ENCODE assay signal across 17 cellular contexts in the genomic region with DNA sequence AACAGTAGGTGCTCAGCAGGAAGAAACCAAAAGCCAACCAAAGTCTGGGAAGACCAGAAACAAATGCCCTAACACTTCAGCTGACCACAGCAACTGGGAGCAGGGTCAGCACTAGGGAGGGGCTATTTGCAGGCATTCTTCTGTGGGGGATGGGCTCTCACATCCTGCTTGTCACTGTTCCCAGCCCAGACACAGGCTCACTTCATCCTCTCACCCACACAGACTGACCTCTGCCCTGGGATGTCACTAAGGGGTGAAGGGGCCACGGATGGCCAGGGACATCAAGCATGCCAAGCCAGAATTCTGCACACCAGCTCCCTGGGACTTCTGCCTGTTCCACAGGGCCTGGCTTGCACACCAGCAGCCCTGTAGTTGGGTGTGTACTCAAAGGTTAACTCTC. TPM values are rescaled to one million over a fixed set of nuclear protein-coding genes. Genes with fewer than 3 reads are reported as not detected.
A peak's percentile ranks its signal among the peaks of the same experiment; 100 is the strongest.
DNase-seq lines count a peak whose midpoint lies in the region; TF ChIP-seq lines count a peak whose summit lies in the region.
"Had no signal": no experiment of that assay in that cellular context is flagged by ENCODE, and none has a peak within 500 bp of the region (broad histone marks: within the 10 kb centered on the region; RNA-seq: fewer than 3 reads in every experiment).

No MANE protein-coding gene starts in this region.

- peak; percentile 62 for DNase-seq in H9
- DNase-seq in endodermal cell = peak; percentile 78
- peak; percentile 5 to 25 for DNase-seq in tibial nerve (ENCODE audit: low spot score in 2 of 2)
- no peak for DNase-seq in GM19238 (ENCODE audit: insufficient read length, low spot score)
- no peak for DNase-seq in activated CD4-positive, alpha-beta T cell treated with anti-CD3 and anti-CD28 coated beads, Interleukin-2, amount 50 U/mL, for 4 hours
- DNase-seq in NOMO-1 treated with DMSO at 0.1 percent for 48 hours (lab: John Stamatoyannopoulos, UW; ENCODE audit: unreplicated experiment) = no peak
- DNase-seq: CD4-positive, alpha-beta T cell; DMS79 treated with DMSO at 0.1 percent for 48 hours; GF-D8; GOT3; Kasumi-1; NCI-H1417; NCI-H2029 treated with DMSO at 0.1 percent for 48 hours; NCI-H510A; NCI-H82; SHP77 treated with DMSO at 0.1 percent for 48 hours had no signal

- no peak overlapping the region for H2BK12ac ChIP-seq in H9 (ENCODE audit: insufficient read length, low read depth, low read length)

- no peak overlapping the region for H3K23ac ChIP-seq in H9 (ENCODE audit: insufficient read length, low read depth, low read length)

- no peak overlapping the region for H3K4me2 ChIP-seq in H9 (ENCODE audit: insufficient read depth, insufficient read length, low read length)

- no peak overlapping the region for H4K91ac ChIP-seq in H9 (ENCODE audit: insufficient read length, low read depth, low read length)

- H3K4me1 ChIP-seq in H9 (ENCODE audit: insufficient read depth, low read length) (no peaks in the 10 kb centered on the region; the same call in 1 of the 2 replicates), endodermal cell (ENCODE audit: control insufficient read depth, insufficient read depth, low read length) (no peaks in the 10 kb centered on the region), mesodermal cell (ENCODE audit: control insufficient read depth, insufficient read depth, low read length, poor library complexity, severe bottlenecking) (peaks cover 20% of the 10 kb centered on the region), tibial nerve (peaks cover 0 to 50% (median 28%) of the 10 kb centered on the region in 4 donors)

- H4K20me1 ChIP-seq in H9 (ENCODE audit: control insufficient read depth, insufficient read depth, insufficient read length) = no peaks in the 10 kb centered on the region

- no peak overlapping the region for H2BK15ac ChIP-seq in H9 (ENCODE audit: low read depth, low read length)

- H3K36me3 Mint-ChIP-seq in H9 (ENCODE audit: insufficient read depth in 1 of 3, low read depth in 3 of 3) = no peaks in the 10 kb centered on the region
- no peaks in the 10 kb centered on the region for H3K36me3 Mint-ChIP-seq in endodermal cell (ENCODE audit: low read depth)

- TF ChIP-seq POLR2A in tibial nerve (IDR thresholded peaks at IDR 0.05) = no peak

- H3K4me3 Mint-ChIP-seq in H9 (no peak overlapping the region), endodermal cell (no peak overlapping the region)
- H3K4me3 Mint-ChIP-seq: CD4-positive, alpha-beta T cell had no signal

- H3K4me3 ChIP-seq in endodermal cell (ENCODE audit: low read length) (no peak overlapping the region), mesodermal cell (ENCODE audit: extremely low read depth, insufficient read depth, low read length, poor library complexity, severe bottlenecking) (no peak overlapping the region), tibial nerve (no peak overlapping the region)

- H3K4ac ChIP-seq in H9 (ENCODE audit: low read depth, low read length) = no peak overlapping the region

- TF ChIP-seq CTCF in H9 (conservative IDR thresholded peaks at IDR 0.05) (no peak), endodermal cell (conservative IDR thresholded peaks at IDR 0.05) (no peak), tibial nerve (IDR thresholded peaks at IDR 0.05) (no peak)

- no peak overlapping the region; the same call in 1 of the 2 replicates for H3K14ac ChIP-seq in H9 (ENCODE audit: insufficient read depth, low read length)

- H2AK5ac ChIP-seq in H9 (ENCODE audit: insufficient read length, low read length) = no peak overlapping the region

- no peaks in the 10 kb centered on the region for H3K9me3 ChIP-seq in H9 (ENCODE audit: control insufficient read depth, low read depth, low read length)
- peaks cover 8% of the 10 kb centered on the region for H3K9me3 ChIP-seq in endodermal cell (ENCODE audit: control insufficient read depth, low read length)
- no peaks in the 10 kb centered on the region for H3K9me3 ChIP-seq in mesodermal cell (ENCODE audit: control insufficient read depth, low read length)
- H3K9me3 ChIP-seq in tibial nerve = no peaks in the 10 kb centered on the region

- H3K27ac ChIP-seq in H9 (ENCODE audit: insufficient read length, low read depth, low read length) (no peak overlapping the region), endodermal cell (ENCODE audit: low read depth, low read length) (peak overlapping the region; percentile 49), mesodermal cell (ENCODE audit: low read depth, low read length, severe bottlenecking) (peak overlapping the region; percentile 67), tibial nerve (peak overlapping the region in 2 of 4 donors; percentile 52 to 88)

- no peaks in the 10 kb centered on the region for H3K36me3 ChIP-seq in endodermal cell (ENCODE audit: control insufficient read depth, insufficient read depth, low read length)
- H3K36me3 ChIP-seq in mesodermal cell (ENCODE audit: control insufficient read depth, insufficient read depth, low read length) = no peaks in the 10 kb centered on the region
- H3K36me3 ChIP-seq in tibial nerve = no peaks in the 10 kb centered on the region

- no peak overlapping the region for H3K27ac Mint-ChIP-seq in H9
- no peak overlapping the region for H3K27ac Mint-ChIP-seq in endodermal cell
- H3K27ac Mint-ChIP-seq: CD4-positive, alpha-beta T cell had no signal

- H3K79me2 ChIP-seq in H9 (ENCODE audit: insufficient read depth, low read length) = no peaks in the 10 kb centered on the region

- no peak overlapping the region for H3T11ph ChIP-seq in H9 (ENCODE audit: low read length)

- H3K56ac ChIP-seq in H9 (ENCODE audit: insufficient read length, low read depth, low read length) = no peak overlapping the region

- H3K79me1 ChIP-seq in H9 (ENCODE audit: insufficient read depth, low read depth, low read length, poor library complexity, severe bottlenecking) = no peaks in the 10 kb centered on the region

- H4K5ac ChIP-seq in H9 (ENCODE audit: insufficient read length, low read depth, low read length) = no peak overlapping the region

- H3K27me3 Mint-ChIP-seq in H9 (ENCODE audit: low read depth) = peaks cover 35% of the 10 kb centered on the region
- H3K27me3 Mint-ChIP-seq in endodermal cell (ENCODE audit: insufficient read depth) = peaks cover 66% of the 10 kb centered on the region

- H3K9me3 Mint-ChIP-seq in H9 (no peaks in the 10 kb centered on the region), endodermal cell (no peaks in the 10 kb centered on the region)
- H3K9me3 Mint-ChIP-seq: CD4-positive, alpha-beta T cell had no signal

- H2BK20ac ChIP-seq in H9 (ENCODE audit: low read depth, low read length, poor library complexity, severe bottlenecking) = no peak overlapping the region

- no CpG with 5 or more reads among the region's 1 CpG for WGBS in H9 (ENCODE audit: extremely low coverage, insufficient read length, low lambda C conversion rate)
- WGBS in endodermal cell (ENCODE audit: insufficient coverage in 1 of 2, insufficient read length in 1 of 2), 2 experiments = 33 to 57% methylated on average over 1 of the region's 1 CpG
- WGBS in mesodermal cell (ENCODE audit: insufficient coverage in 2 of 2), 2 experiments = 40% methylated on average over 1 of the region's 1 CpG; no CpG with 5 or more reads in 1 of the 2 experiments
- WGBS in tibial nerve, 2 donors = 10 to 22% methylated on average over 1 of the region's 1 CpG

- H3K18ac ChIP-seq in H9 (ENCODE audit: insufficient read length, low read depth, low read length) = no peak overlapping the region

- H3K27me3 ChIP-seq in H9 (ENCODE audit: insufficient read depth, low read length) = peaks cover 11% of the 10 kb centered on the region
- H3K27me3 ChIP-seq in endodermal cell (ENCODE audit: control insufficient read depth, insufficient read depth, low read length, poor library complexity, severe bottlenecking) = peaks cover 68% of the 10 kb centered on the region
- H3K27me3 ChIP-seq in tibial nerve = no peaks in the 10 kb centered on the region

- peaks cover 19 to 31% of the 10 kb centered on the region in 2 experiments for H3K4me1 Mint-ChIP-seq in H9
- H3K4me1 Mint-ChIP-seq in endodermal cell = peaks cover 20% of the 10 kb centered on the region

- no peak overlapping the region for H2BK120ac ChIP-seq in H9 (ENCODE audit: low read depth, low read length, poor library complexity, severe bottlenecking)

- no peak overlapping the region for H2AFZ ChIP-seq in H9 (ENCODE audit: low read length)

- no peak for TF ChIP-seq EP300 in tibial nerve (IDR thresholded peaks at IDR 0.05)

- peaks cover 3% of the 10 kb centered on the region for H3K23me2 ChIP-seq in H9 (ENCODE audit: insufficient read length, low read depth, low read length, poor library complexity, severe bottlenecking)

- no peak overlapping the region for H4K8ac ChIP-seq in H9 (replicated peaks; ENCODE audit: insufficient read length, low read depth, low read length)

- no peak overlapping the region for H2BK5ac ChIP-seq in H9 (ENCODE audit: insufficient read length, low read length)

- H3K9ac ChIP-seq in H9 (ENCODE audit: extremely low read depth, insufficient read length, low read length) (no peak overlapping the region), endodermal cell (ENCODE audit: extremely low read depth, low read length, poor library complexity, severe bottlenecking) (no peak overlapping the region)

RNA-seq across cellular contexts. Expression of gene GFRA3, which starts 28.7 kb away (rescaled TPM):
- 1.6 and 1.8 TPM in 2 replicates for total RNA-seq in H9 (2021)
- total RNA-seq in endodermal cell = under 1 TPM in 1 of 2 donors, not detected in 1; 0.13 TPM
- polyA plus RNA-seq in endodermal cell (2013, experiment 1 of 2) = 2.5 TPM
- polyA plus RNA-seq in endodermal cell (2013, experiment 2 of 2) = 1.9 TPM
- polyA plus RNA-seq in mesodermal cell (2013, experiment 1 of 2) = 4.2 TPM
- 2.3 TPM for polyA plus RNA-seq in mesodermal cell (2013, experiment 2 of 2)
- total RNA-seq in tibial nerve = 1 to 10 TPM; 1.8 to 5.9 (median 4.1) TPM
- total RNA-seq: CD4-positive, alpha-beta T cell had no signal

RNA-seq across cellular contexts. Expression of gene CDC23, which starts 32.6 kb away (rescaled TPM):
- 41.0 and 41.3 TPM in 2 replicates for total RNA-seq in H9 (2021)
- total RNA-seq in endodermal cell = 10 to 100 TPM; 40.9 to 45.7 TPM
- polyA plus RNA-seq in endodermal cell (2013, experiment 1 of 2) = 43.8 TPM
- 40.0 TPM for polyA plus RNA-seq in endodermal cell (2013, experiment 2 of 2)
- polyA plus RNA-seq in mesodermal cell (2013, experiment 1 of 2) = 35.4 TPM
- polyA plus RNA-seq in mesodermal cell (2013, experiment 2 of 2) = 36.0 TPM
- 10 to 100 TPM; 13.1 to 17.6 (median 14.9) TPM for total RNA-seq in tibial nerve

Comparison
In these comparisons a context has a peak if more than half of its experiments do, and no peak if none do; other contexts are left out.
1. DNase-seq: peak in H9 (single experiment), endodermal cell (single experiment) and tibial nerve (2 of 2); none in GM19238 (single experiment), activated CD4-positive, alpha-beta T cell treated with anti-CD3 and anti-CD28 coated beads, Interleukin-2, amount 50 U/mL, for 4 hours (0 of 2) and NOMO-1 treated with DMSO at 0.1 percent for 48 hours (single experiment).